In the genomic region with DNA sequence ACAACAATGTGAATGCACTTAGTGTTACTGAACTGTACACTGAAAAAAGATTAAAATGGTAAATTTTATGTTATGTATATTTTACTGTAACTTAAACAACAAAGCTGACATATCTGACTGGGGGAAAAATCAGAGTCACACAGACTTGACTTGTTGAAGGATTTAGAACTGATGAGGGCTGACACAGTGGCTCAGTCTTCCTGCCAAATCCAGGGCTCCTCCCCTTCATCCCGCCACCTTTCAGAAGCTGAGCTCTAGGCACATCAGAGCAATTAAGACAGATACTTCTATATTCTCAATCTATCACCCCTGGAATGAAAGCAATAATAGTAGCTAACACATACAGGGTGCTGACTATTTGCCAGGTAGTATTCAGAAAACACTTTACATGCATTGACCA, we compare ENCODE assay signal across 23 cellular contexts. TPM values are rescaled to one million over a fixed set of nuclear protein-coding genes. Genes with fewer than 3 reads are reported as not detected.
A peak's percentile ranks its signal among the peaks of the same experiment; 100 is the strongest.
DNase-seq lines count a peak whose midpoint lies in the region; ATAC-seq and TF ChIP-seq lines count a peak whose summit lies in the region.
"Had no signal": no experiment of that assay in that cellular context is flagged by ENCODE, and none has a peak within 500 bp of the region (broad histone marks: within the 10 kb centered on the region; RNA-seq: fewer than 3 reads in every experiment).

No MANE protein-coding gene starts in this region.

- no peak overlapping the region for H2BK20ac ChIP-seq in IMR-90 (ENCODE audit: low read depth, low read length)

- H3K79me2 ChIP-seq in smooth muscle cell (ENCODE audit: low read depth): no peaks in the 10 kb centered on the region

- H4K8ac ChIP-seq in IMR-90 (ENCODE audit: low read depth in 2 of 2, low read length in 2 of 2): no peak overlapping the region

- no peak overlapping the region for H4K91ac ChIP-seq in IMR-90 (ENCODE audit: insufficient read depth, low read depth, low read length)

- H3K27ac ChIP-seq in IMR-90 (ENCODE audit: insufficient read depth, low read length) (no peak overlapping the region), left ventricle myocardium inferior (replicated peaks) (peak overlapping the region; percentile 32), smooth muscle cell (ENCODE audit: low read depth) (peak overlapping the region; percentile 79)
- H3K27ac ChIP-seq: A549; BLaER1 treated with 17β-estradiol and CSF1 and Interleukin-3, amounts not matched to agents 10 nM and 100 nM had no signal

- no peak for TF ChIP-seq RAD21 in IMR-90 (IDR thresholded peaks at IDR 0.05; ENCODE audit: low read length)

- CTCF ChIA-PET in IMR-90 (lab: Yijun Ruan, JAX): no interaction called here

- ATAC-seq in Right ventricle myocardium superior (ENCODE audit: poor library complexity): peak; percentile 75
- ATAC-seq in IMR-90 (ENCODE audit: low read depth): no peak
- no peak for ATAC-seq in HG02938 (IDR thresholded peaks at IDR 0.05; ENCODE audit: unreplicated experiment)
- ATAC-seq: A549 had no signal

- H3K9me3 ChIP-seq in IMR-90 (ENCODE audit: control insufficient read depth, insufficient read depth, low read length) (no peaks in the 10 kb centered on the region), left ventricle myocardium inferior (replicated peaks) (peaks cover 10% of the 10 kb centered on the region), smooth muscle cell (replicated peaks; ENCODE audit: low read depth) (no peaks in the 10 kb centered on the region)
- H3K9me3 ChIP-seq: A549, BE2C, HAP-1 had no signal

- H3K9ac ChIP-seq in IMR-90 (ENCODE audit: low read depth, low read length) (no peak overlapping the region), smooth muscle cell (ENCODE audit: low read depth) (no peak overlapping the region)
- H3K9ac ChIP-seq: BLaER1 treated with 17β-estradiol and CSF1 and Interleukin-3, amounts not matched to agents 10 nM and 100 nM had no signal

- no peak overlapping the region for H4K5ac ChIP-seq in IMR-90 (ENCODE audit: low read depth, low read length)

- H2AFZ ChIP-seq in IMR-90 (replicated peaks; ENCODE audit: low read length, poor library complexity) (no peak overlapping the region), smooth muscle cell (ENCODE audit: low read depth) (no peak overlapping the region)

- no peak for TF ChIP-seq POLR2A in IMR-90 (IDR thresholded peaks at IDR 0.05; ENCODE audit: low read depth, low read length)

- H3K18ac ChIP-seq in IMR-90 (ENCODE audit: low read depth, low read length): no peak overlapping the region

- H2BK15ac ChIP-seq in IMR-90 (ENCODE audit: low read depth, low read length): 0 out of 3 replicates have a peak overlapping the region, but pooled peaks have one; percentile 31

- H3K79me1 ChIP-seq in IMR-90 (ENCODE audit: low read depth in 1 of 2, low read length in 2 of 2): no peaks in the 10 kb centered on the region

- H3K56ac ChIP-seq in IMR-90 (ENCODE audit: extremely low read depth, insufficient read depth, low read length): no peak overlapping the region

- H3K36me3 ChIP-seq in IMR-90 (ENCODE audit: control insufficient read depth, insufficient read depth, low read length): no peaks in the 10 kb centered on the region
- no peaks in the 10 kb centered on the region for H3K36me3 ChIP-seq in left ventricle myocardium inferior
- H3K36me3 ChIP-seq in smooth muscle cell (ENCODE audit: low read depth): no peaks in the 10 kb centered on the region
- H3K36me3 ChIP-seq: BE2C; BLaER1 treated with 17β-estradiol and CSF1 and Interleukin-3, amounts not matched to agents 10 nM and 100 nM; HAP-1 had no signal

- in situ Hi-C loops in IMR-90 (cut with MboI; ENCODE audit: low sequenced_read_pairs): no loop called here

- POLR2A ChIA-PET in IMR-90 (lab: Charles Lee; ENCODE audit: unreplicated experiment): no interaction called here

- H3K4me1 ChIP-seq in IMR-90 (ENCODE audit: control insufficient read depth, insufficient read depth, low read length) (peaks cover 4% of the 10 kb centered on the region), left ventricle myocardium inferior (peaks cover 19% of the 10 kb centered on the region), smooth muscle cell (ENCODE audit: low read depth) (peaks cover 23% of the 10 kb centered on the region)
- H3K4me1 ChIP-seq: A549, BE2C, HAP-1 had no signal

- H2AK9ac ChIP-seq in IMR-90 (replicated peaks; ENCODE audit: low read depth, low read length, poor library complexity): no peak overlapping the region

- H3K4me3 ChIP-seq in IMR-90 (ENCODE audit: insufficient read depth, low read depth, low read length): no peak overlapping the region
- H3K4me3 ChIP-seq in left ventricle myocardium inferior: no peak overlapping the region
- H3K4me3 ChIP-seq in smooth muscle cell: no peak overlapping the region
- H3K4me3 ChIP-seq: A549; BLaER1 treated with 17β-estradiol and CSF1 and Interleukin-3, amounts not matched to agents 10 nM and 100 nM; HAP-1 had no signal

- H3F3A ChIP-seq in smooth muscle cell (ENCODE audit: low read depth): peaks cover 21% of the 10 kb centered on the region

- intact Hi-C loops in Right ventricle myocardium superior (cut with DNase I): no loop called here
- intact Hi-C loops in cardiac septum (cut with DNase I): loop anchor here (5.0 kb wide), 1 partner anchor 39 kb away; no protein-coding TSS in a partner anchor
- intact Hi-C loops in IMR-90 (cut with micrococcal nuclease): no loop called here
- intact Hi-C loops in left ventricle myocardium inferior (cut with micrococcal nuclease): no loop called here

- no peak overlapping the region for H3K23ac ChIP-seq in IMR-90 (ENCODE audit: low read depth, low read length)

- H3K9me1 ChIP-seq in IMR-90 (ENCODE audit: insufficient read depth, low read length): peaks cover 2% of the 10 kb centered on the region; the same call in 1 of the 2 replicates

- WGBS in IMR-90 (ENCODE audit: extremely low coverage in 2 of 2, insufficient read length in 1 of 2), 2 experiments: no CpG with 5 or more reads among the region's 1 CpG
- WGBS in smooth muscle cell (ENCODE audit: low lambda C conversion rate): 89% methylated on average over 1 of the region's 1 CpG

- no peak overlapping the region for H3K14ac ChIP-seq in IMR-90 (replicated peaks; ENCODE audit: low read depth, low read length)

- DNase-seq in Right ventricle myocardium superior (no peak), cardiac septum (ENCODE audit: low spot score) (no peak), IMR-90 (no peak), left ventricle myocardium inferior (no peak), smooth muscle cell (lab: John Stamatoyannopoulos, UW; ENCODE audit: unreplicated experiment) (no peak), SW 1271 (lab: John Stamatoyannopoulos, UW) (no peak)
- DNase-seq: 8988T; ACHN; AML-193; BE2C; CD4-positive, alpha-beta T cell; CD8-positive, alpha-beta memory T cell; DMS 273 treated with DMSO at 0.1 percent for 48 hours; DMS79; EL; GF-D8; GOT3; HFFc6 had no signal

- H2AK5ac ChIP-seq in IMR-90 (ENCODE audit: low read depth, low read length): no peak overlapping the region

- TF ChIP-seq CTCF in IMR-90 (conservative IDR thresholded peaks at IDR 0.05; ENCODE audit: low read depth, low read length) (no peak), left ventricle myocardium inferior (IDR thresholded peaks at IDR 0.05; ENCODE audit: borderline replicate concordance) (no peak), smooth muscle cell (IDR thresholded peaks at IDR 0.05; ENCODE audit: borderline replicate concordance, insufficient read depth, poor library complexity, severe bottlenecking) (no peak)

- H2BK5ac ChIP-seq in IMR-90 (ENCODE audit: low read depth, low read length, poor library complexity, severe bottlenecking): no peak overlapping the region

- no TSS peak for BruUV-seq in IMR-90 (replicated peaks; lab: Mats Ljungman, UMichigan)

- no peaks in the 10 kb centered on the region for H3K27me3 ChIP-seq in IMR-90 (ENCODE audit: control insufficient read depth, insufficient read depth, low read length)
- H3K27me3 ChIP-seq in left ventricle myocardium inferior (ENCODE audit: low read depth): no peaks in the 10 kb centered on the region
- H3K27me3 ChIP-seq in smooth muscle cell (ENCODE audit: low read depth): no peaks in the 10 kb centered on the region
- H3K27me3 ChIP-seq: BE2C; BLaER1 treated with 17β-estradiol and CSF1 and Interleukin-3, amounts not matched to agents 10 nM and 100 nM had no signal

- H4K20me1 ChIP-seq in IMR-90 (ENCODE audit: insufficient read depth, low read length) (no peaks in the 10 kb centered on the region; the same call in 1 of the 2 replicates), smooth muscle cell (ENCODE audit: low read depth) (no peaks in the 10 kb centered on the region)
- H4K20me1 ChIP-seq: BLaER1 treated with 17β-estradiol and CSF1 and Interleukin-3, amounts not matched to agents 10 nM and 100 nM had no signal

- no peak overlapping the region for H3K4me2 ChIP-seq in IMR-90 (ENCODE audit: low read depth, low read length)
- H3K4me2 ChIP-seq in smooth muscle cell: no peak overlapping the region
- H3K4me2 ChIP-seq: A549; BLaER1 treated with 17β-estradiol and CSF1 and Interleukin-3, amounts not matched to agents 10 nM and 100 nM had no signal

- dilution Hi-C loops in IMR-90 (cut with HindIII; ENCODE audit: low sequenced_read_pairs, unreplicated experiment): no loop called here

- no peak overlapping the region for H3K4ac ChIP-seq in IMR-90 (ENCODE audit: low read depth, low read length)

- H2BK120ac ChIP-seq in IMR-90 (ENCODE audit: low read depth, low read length): no peak overlapping the region

TF ChIP-seq in IMR-90, 13 proteins besides CTCF, POLR2A, EP300 and RAD21 (continues in another document):
- TF ChIP-seq MXI1 (IDR thresholded peaks at IDR 0.05; ENCODE audit: borderline replicate concordance, low read depth, low read length): no peak
- TF ChIP-seq, protein P1, sequence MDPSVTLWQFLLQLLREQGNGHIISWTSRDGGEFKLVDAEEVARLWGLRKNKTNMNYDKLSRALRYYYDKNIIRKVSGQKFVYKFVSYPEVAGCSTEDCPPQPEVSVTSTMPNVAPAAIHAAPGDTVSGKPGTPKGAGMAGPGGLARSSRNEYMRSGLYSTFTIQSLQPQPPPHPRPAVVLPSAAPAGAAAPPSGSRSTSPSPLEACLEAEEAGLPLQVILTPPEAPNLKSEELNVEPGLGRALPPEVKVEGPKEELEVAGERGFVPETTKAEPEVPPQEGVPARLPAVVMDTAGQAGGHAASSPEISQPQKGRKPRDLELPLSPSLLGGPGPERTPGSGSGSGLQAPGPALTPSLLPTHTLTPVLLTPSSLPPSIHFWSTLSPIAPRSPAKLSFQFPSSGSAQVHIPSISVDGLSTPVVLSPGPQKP (IDR thresholded peaks at IDR 0.05; ENCODE audit: borderline replicate concordance, low read depth, low read length): no peak
- no peak for TF ChIP-seq CEBPB (IDR thresholded peaks at IDR 0.05; ENCODE audit: low read depth, low read length)
- TF ChIP-seq FOS (IDR thresholded peaks at IDR 0.05; ENCODE audit: low read depth, low read length): no peak
- TF ChIP-seq CHD1 (IDR thresholded peaks at IDR 0.05; ENCODE audit: low read depth, low read length): no peak

RNA-seq across cellular contexts. Expression of gene TAS2R1, which starts 27.7 kb away (rescaled TPM):
- total RNA-seq in Right ventricle myocardium superior: not detected
- not detected for total RNA-seq in cardiac septum
- total RNA-seq in IMR-90 (2012; rRNA removed): not detected in 2 replicates
- polyA plus RNA-seq in IMR-90 (2012; rRNA removed): not detected in 2 replicates
- not detected in 2 replicates for polyA plus RNA-seq in IMR-90 (2012; cell fraction: cytosol; rRNA removed)
- not detected in 2 replicates for polyA plus RNA-seq in IMR-90 (2012; cell fraction: nucleus; rRNA removed; ENCODE audit: low replicate concordance)
- total RNA-seq in left ventricle myocardium inferior: not detected
- not detected in 2 replicates for total RNA-seq in smooth muscle cell
- polyA plus RNA-seq in smooth muscle cell: 0.53 TPM in 1 of 2 replicates, not detected in the other
- total RNA-seq: CD4-positive, alpha-beta T cell; CD8-positive, alpha-beta memory T cell had no signal
- polyA plus RNA-seq: A549; CD14-positive monocyte; CD8-positive, alpha-beta memory T cell had no signal
